Comparison of ENCODE assay signal across 10 cellular contexts in the genomic region with DNA sequence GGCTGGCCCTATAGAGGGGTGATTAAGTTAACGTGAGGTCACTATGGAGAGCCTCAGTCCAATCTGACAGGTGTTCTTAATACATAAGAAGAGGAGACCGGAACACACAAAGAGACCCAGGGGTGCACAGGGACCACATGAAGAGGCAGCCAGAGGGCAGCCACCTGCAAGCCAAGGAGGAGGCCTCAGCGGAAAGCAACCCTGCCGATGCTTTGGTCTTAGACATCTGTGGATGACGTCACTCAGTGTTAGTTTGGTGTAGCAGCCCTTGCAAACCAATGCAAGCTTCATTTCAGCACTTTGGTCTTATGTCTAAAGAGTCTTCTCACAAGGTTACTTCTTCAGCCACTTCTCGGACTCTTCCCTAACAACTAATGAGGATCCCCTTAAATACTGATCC. TPM values are rescaled to one million over a fixed set of nuclear protein-coding genes. Genes with fewer than 3 reads are reported as not detected.
DNase-seq lines count a peak whose midpoint lies in the region; ATAC-seq lines count a peak whose summit lies in the region.
"Had no signal": no experiment of that assay in that cellular context is flagged by ENCODE, and none has a peak within 500 bp of the region (broad histone marks: within the 10 kb centered on the region; RNA-seq: fewer than 3 reads in every experiment).

No MANE protein-coding gene starts in this region.

- H3K4me1 Mint-ChIP-seq in naive thymus-derived CD8-positive, alpha-beta T cell, result peaks cover 3 to 73% (median 4%) of the 10 kb centered on the region in 4 donors

- ATAC-seq in GM18870 (IDR thresholded peaks at IDR 0.05; ENCODE audit: unreplicated experiment) (peak; percentile 37), GM21576 (IDR thresholded peaks at IDR 0.05; ENCODE audit: unreplicated experiment) (peak; percentile 31), HG03469 (IDR thresholded peaks at IDR 0.05; ENCODE audit: unreplicated experiment) (peak; percentile 28)
- peak; percentile 54 to 75 for ATAC-seq in naive thymus-derived CD8-positive, alpha-beta T cell

- peaks cover 4 to 22% (median 11%) of the 10 kb centered on the region in 5 donors for H3K27me3 Mint-ChIP-seq in naive thymus-derived CD8-positive, alpha-beta T cell

- peak overlapping the region in 1 of 10 donors; percentile 33 for H3K4me3 Mint-ChIP-seq in naive thymus-derived CD8-positive, alpha-beta T cell

- peak overlapping the region in 2 of 10 donors; percentile 47 to 52 for H3K27ac Mint-ChIP-seq in naive thymus-derived CD8-positive, alpha-beta T cell

- POLR2A ChIA-PET in naive thymus-derived CD8-positive, alpha-beta T cell (lab: Charles Lee), result no interaction called here

- H3K9me3 Mint-ChIP-seq in naive thymus-derived CD8-positive, alpha-beta T cell, result no peaks in the 10 kb centered on the region

- peak in 2 of 10 donors; percentile 9 to 40 for DNase-seq in naive thymus-derived CD8-positive, alpha-beta T cell
- no peak for DNase-seq in NCI-H345 (lab: John Stamatoyannopoulos, UW)
- no peak for DNase-seq in AML-193 (lab: John Stamatoyannopoulos, UW)
- DNase-seq in putamen (ENCODE audit: low spot score), result no peak
- DNase-seq in SW480 (ENCODE audit: low spot score), result no peak
- DNase-seq: activated CD4-positive, alpha-beta T cell treated with anti-CD3 and anti-CD28 coated beads, Interleukin-2, amount 50 U/mL, for 48 hours; NCI-H526 treated with DMSO at 0.1 percent for 48 hours had no signal

- H3K36me3 Mint-ChIP-seq in naive thymus-derived CD8-positive, alpha-beta T cell, result peaks cover 0 to 3% (median 0%) of the 10 kb centered on the region in 3 donors

RNA-seq across cellular contexts. Expression of a gene that starts 47.6 kb away (rescaled TPM):
- total RNA-seq in naive thymus-derived CD8-positive, alpha-beta T cell, result 10 to 100 TPM; 55.0 to 58.7 TPM
- polyA plus RNA-seq in naive thymus-derived CD8-positive, alpha-beta T cell, result 10 to 100 TPM; 71.5 to 89.3 (median 74.4) TPM
